In the genomic region with DNA sequence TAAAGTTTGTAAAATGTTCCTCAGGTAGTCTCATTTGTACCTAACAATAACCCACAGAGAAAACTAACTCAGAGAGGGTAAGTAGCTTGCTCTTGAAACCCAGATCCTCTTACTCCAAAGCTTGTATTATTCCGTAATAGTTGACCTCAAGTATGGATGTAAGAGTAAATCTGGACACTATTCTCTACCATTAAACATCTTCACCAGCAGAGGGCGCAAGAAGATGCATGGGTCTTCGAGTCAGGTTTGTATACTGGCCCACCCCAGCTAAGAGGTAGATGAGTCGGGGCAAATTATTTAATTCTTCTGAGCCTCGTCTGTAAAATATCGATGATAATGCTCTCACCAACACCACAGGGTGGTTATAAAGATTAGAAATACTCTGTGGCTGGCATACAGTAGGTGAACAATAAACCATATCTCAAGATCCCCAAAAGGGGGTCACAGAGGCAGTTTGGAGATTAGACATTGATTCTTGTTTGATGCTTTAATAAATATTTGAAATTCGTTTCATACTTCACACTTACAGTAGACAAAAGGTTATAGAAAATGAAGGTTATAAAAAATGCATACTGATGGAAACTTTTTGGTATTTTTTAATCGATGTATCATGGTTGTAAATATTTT, we compare ENCODE assay signal across 1 cellular context.
TF ChIP-seq lines count a peak whose summit lies in the region.

No MANE protein-coding gene starts in this region.

TF ChIP-seq in HepG2, 621 proteins besides CTCF, POLR2A, EP300 and RAD21 (continued from another document and continues in another):
- TF ChIP-seq ZNF512 (CRISPR knock-in tag; IDR thresholded peaks at IDR 0.05) = no peak
- TF ChIP-seq ZNF317 (CRISPR knock-in tag; IDR thresholded peaks at IDR 0.05) = no peak
- TF ChIP-seq DDIT3 (CRISPR knock-in tag; IDR thresholded peaks at IDR 0.05) = no peak
- no peak for TF ChIP-seq PHF8 (CRISPR knock-in tag; IDR thresholded peaks at IDR 0.05)
- TF ChIP-seq BRCA1 (CRISPR knock-in tag; IDR thresholded peaks at IDR 0.05) = no peak
- peak in 1 of 2 experiments; percentile 19; a peak in 1 of 4 replicates for TF ChIP-seq KLF16 (CRISPR knock-in tag; IDR thresholded peaks at IDR 0.05)
- no peak for TF ChIP-seq ZNF34 (CRISPR knock-in tag; IDR thresholded peaks at IDR 0.05; ENCODE audit: borderline replicate concordance)
- TF ChIP-seq NR2F6 (IDR thresholded peaks at IDR 0.05) = no peak
- TF ChIP-seq NR2F6 (CRISPR knock-in tag; IDR thresholded peaks at IDR 0.05) = 0 out of 2 replicates have a peak, but pooled peaks have one; percentile 50
- TF ChIP-seq ZBTB40 (IDR thresholded peaks at IDR 0.05) = no peak
- TF ChIP-seq ZBTB40 (CRISPR knock-in tag; IDR thresholded peaks at IDR 0.05) = no peak
- no peak for TF ChIP-seq ZNF496 (CRISPR knock-in tag; IDR thresholded peaks at IDR 0.05; ENCODE audit: insufficient replicate concordance)
- no peak for TF ChIP-seq MAZ (IDR thresholded peaks at IDR 0.05; ENCODE audit: borderline replicate concordance, low read depth, low read length)
- TF ChIP-seq MAZ (CRISPR knock-in tag; IDR thresholded peaks at IDR 0.05; ENCODE audit: low read depth) = no peak
- no peak for TF ChIP-seq GATA4 (IDR thresholded peaks at IDR 0.05; ENCODE audit: borderline replicate concordance, low read depth)
- TF ChIP-seq ETV6 (CRISPR knock-in tag; conservative IDR thresholded peaks at IDR 0.05) = no peak
- TF ChIP-seq PBX2 (CRISPR knock-in tag; IDR thresholded peaks at IDR 0.05) = no peak
- TF ChIP-seq ZNF543 (CRISPR knock-in tag; IDR thresholded peaks at IDR 0.05) = no peak
- TF ChIP-seq NFRKB (IDR thresholded peaks at IDR 0.05) = no peak
- TF ChIP-seq HMGXB4 (CRISPR knock-in tag; IDR thresholded peaks at IDR 0.05; ENCODE audit: borderline replicate concordance in 1 of 2, low read depth in 1 of 2) = 0 out of 4 replicates have a peak, but pooled peaks of 1 of the 2 experiments have one; percentile 21
- TF ChIP-seq GATAD1 (CRISPR knock-in tag; IDR thresholded peaks at IDR 0.05) = no peak
- no peak for TF ChIP-seq ARID2 (CRISPR knock-in tag; IDR thresholded peaks at IDR 0.05; ENCODE audit: borderline replicate concordance)
- no peak for TF ChIP-seq HDAC1 (CRISPR knock-in tag; IDR thresholded peaks at IDR 0.05)
- TF ChIP-seq, protein P1, sequence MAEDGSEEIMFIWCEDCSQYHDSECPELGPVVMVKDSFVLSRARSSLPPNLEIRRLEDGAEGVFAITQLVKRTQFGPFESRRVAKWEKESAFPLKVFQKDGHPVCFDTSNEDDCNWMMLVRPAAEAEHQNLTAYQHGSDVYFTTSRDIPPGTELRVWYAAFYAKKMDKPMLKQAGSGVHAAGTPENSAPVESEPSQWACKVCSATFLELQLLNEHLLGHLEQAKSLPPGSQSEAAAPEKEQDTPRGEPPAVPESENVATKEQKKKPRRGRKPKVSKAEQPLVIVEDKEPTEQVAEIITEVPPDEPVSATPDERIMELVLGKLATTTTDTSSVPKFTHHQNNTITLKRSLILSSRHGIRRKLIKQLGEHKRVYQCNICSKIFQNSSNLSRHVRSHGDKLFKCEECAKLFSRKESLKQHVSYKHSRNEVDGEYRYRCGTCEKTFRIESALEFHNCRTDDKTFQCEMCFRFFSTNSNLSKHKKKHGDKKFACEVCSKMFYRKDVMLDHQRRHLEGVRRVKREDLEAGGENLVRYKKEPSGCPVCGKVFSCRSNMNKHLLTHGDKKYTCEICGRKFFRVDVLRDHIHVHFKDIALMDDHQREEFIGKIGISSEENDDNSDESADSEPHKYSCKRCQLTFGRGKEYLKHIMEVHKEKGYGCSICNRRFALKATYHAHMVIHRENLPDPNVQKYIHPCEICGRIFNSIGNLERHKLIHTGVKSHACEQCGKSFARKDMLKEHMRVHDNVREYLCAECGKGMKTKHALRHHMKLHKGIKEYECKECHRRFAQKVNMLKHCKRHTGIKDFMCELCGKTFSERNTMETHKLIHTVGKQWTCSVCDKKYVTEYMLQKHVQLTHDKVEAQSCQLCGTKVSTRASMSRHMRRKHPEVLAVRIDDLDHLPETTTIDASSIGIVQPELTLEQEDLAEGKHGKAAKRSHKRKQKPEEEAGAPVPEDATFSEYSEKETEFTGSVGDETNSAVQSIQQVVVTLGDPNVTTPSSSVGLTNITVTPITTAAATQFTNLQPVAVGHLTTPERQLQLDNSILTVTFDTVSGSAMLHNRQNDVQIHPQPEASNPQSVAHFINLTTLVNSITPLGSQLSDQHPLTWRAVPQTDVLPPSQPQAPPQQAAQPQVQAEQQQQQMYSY (CRISPR knock-in tag; IDR thresholded peaks at IDR 0.05) = no peak
- TF ChIP-seq ZNF430 (CRISPR knock-in tag; IDR thresholded peaks at IDR 0.05) = no peak
- TF ChIP-seq ZNF850 (CRISPR knock-in tag; conservative IDR thresholded peaks at IDR 0.05) = no peak
- no peak for TF ChIP-seq SMARCE1 (IDR thresholded peaks at IDR 0.05; ENCODE audit: borderline replicate concordance)
- no peak for TF ChIP-seq ARHGAP35 (CRISPR knock-in tag; IDR thresholded peaks at IDR 0.05; ENCODE audit: borderline replicate concordance)
- TF ChIP-seq ZNF557 (CRISPR knock-in tag; IDR thresholded peaks at IDR 0.05) = no peak
- TF ChIP-seq, protein P2, sequence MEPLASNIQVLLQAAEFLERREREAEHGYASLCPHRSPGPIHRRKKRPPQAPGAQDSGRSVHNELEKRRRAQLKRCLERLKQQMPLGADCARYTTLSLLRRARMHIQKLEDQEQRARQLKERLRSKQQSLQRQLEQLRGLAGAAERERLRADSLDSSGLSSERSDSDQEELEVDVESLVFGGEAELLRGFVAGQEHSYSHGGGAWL (CRISPR knock-in tag; IDR thresholded peaks at IDR 0.05) = no peak
- no peak for TF ChIP-seq PRMT3 (CRISPR knock-in tag; IDR thresholded peaks at IDR 0.05; ENCODE audit: borderline replicate concordance, low read depth)
- TF ChIP-seq, protein P3, sequence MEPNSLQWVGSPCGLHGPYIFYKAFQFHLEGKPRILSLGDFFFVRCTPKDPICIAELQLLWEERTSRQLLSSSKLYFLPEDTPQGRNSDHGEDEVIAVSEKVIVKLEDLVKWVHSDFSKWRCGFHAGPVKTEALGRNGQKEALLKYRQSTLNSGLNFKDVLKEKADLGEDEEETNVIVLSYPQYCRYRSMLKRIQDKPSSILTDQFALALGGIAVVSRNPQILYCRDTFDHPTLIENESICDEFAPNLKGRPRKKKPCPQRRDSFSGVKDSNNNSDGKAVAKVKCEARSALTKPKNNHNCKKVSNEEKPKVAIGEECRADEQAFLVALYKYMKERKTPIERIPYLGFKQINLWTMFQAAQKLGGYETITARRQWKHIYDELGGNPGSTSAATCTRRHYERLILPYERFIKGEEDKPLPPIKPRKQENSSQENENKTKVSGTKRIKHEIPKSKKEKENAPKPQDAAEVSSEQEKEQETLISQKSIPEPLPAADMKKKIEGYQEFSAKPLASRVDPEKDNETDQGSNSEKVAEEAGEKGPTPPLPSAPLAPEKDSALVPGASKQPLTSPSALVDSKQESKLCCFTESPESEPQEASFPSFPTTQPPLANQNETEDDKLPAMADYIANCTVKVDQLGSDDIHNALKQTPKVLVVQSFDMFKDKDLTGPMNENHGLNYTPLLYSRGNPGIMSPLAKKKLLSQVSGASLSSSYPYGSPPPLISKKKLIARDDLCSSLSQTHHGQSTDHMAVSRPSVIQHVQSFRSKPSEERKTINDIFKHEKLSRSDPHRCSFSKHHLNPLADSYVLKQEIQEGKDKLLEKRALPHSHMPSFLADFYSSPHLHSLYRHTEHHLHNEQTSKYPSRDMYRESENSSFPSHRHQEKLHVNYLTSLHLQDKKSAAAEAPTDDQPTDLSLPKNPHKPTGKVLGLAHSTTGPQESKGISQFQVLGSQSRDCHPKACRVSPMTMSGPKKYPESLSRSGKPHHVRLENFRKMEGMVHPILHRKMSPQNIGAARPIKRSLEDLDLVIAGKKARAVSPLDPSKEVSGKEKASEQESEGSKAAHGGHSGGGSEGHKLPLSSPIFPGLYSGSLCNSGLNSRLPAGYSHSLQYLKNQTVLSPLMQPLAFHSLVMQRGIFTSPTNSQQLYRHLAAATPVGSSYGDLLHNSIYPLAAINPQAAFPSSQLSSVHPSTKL (CRISPR knock-in tag; IDR thresholded peaks at IDR 0.05) = 0 out of 2 replicates have a peak, but pooled peaks have one; percentile 16
- TF ChIP-seq JUNB (CRISPR knock-in tag; IDR thresholded peaks at IDR 0.05; ENCODE audit: borderline replicate concordance) = no peak
